Comparison of ENCODE assay signal across 28 cellular contexts in genomic region chr3:37898424-37898823, GRCh38.
"Had no signal": no experiment of that assay in that cellular context is flagged by ENCODE, and none has a peak within 500 bp of the region (broad histone marks: within the 10 kb centered on the region; RNA-seq: fewer than 3 reads in every experiment).

No MANE protein-coding gene starts in this region.

- H3K9me3 ChIP-seq: body of pancreas, breast epithelium, Peyer's patch, SK-N-SH had no signal

- H3K27me3 ChIP-seq: body of pancreas, breast epithelium, Peyer's patch, SJSA1 had no signal

- ATAC-seq: activated CD4-positive, CD25-positive, alpha-beta regulatory T cell treated with anti-CD3 and anti-CD28 coated beads, Interleukin-2, amount 50 U/mL, for 24 hours; activated CD8-positive, alpha-beta T cell treated with anti-CD3 and anti-CD28 coated beads, Interleukin-2, amount 10 ng/mL, durations not matched to agents 7 days and 5 days; body of pancreas; PC-3 had no signal

- H3K4me1 ChIP-seq: breast epithelium had no signal

- H3K27ac ChIP-seq: body of pancreas, breast epithelium, KMS-11, Peyer's patch, SJSA1 had no signal

- DNase-seq: activated CD4-positive, alpha-beta T cell treated with anti-CD3 and anti-CD28 coated beads for 36 hours; activated CD4-positive, alpha-beta T cell treated with anti-CD3 and anti-CD28 coated beads, Interleukin-2, amount 10 ng/mL, durations not matched to agents 7 days and 5 days; activated CD4-positive, alpha-beta T cell treated with anti-CD3 and anti-CD28 coated beads, Interleukin-2, amount 50 U/mL, for 48 hours; activated CD8-positive, alpha-beta T cell treated with anti-CD3 and anti-CD28 coated beads, Interleukin-2, amount 10 ng/mL, durations not matched to agents 7 days and 5 days; activated gamma-delta T cell; activated naive CD4-positive, alpha-beta T cell treated with Interleukin-2 at 50 U/mL for 16 hours; activated naive CD8-positive, alpha-beta T cell treated with anti-CD3 and anti-CD28 coated beads, Interleukin-2, amount 10 ng/mL, durations not matched to agents 7 days and 5 days; activated T-cell treated with anti-CD3 and anti-CD28 coated beads, Interleukin-2, amount 50 U/mL, for 24 hours; amygdala; body of pancreas; NCI-H1105; NCI-H1417 treated with DMSO at 0.1 percent for 48 hours; NCI-H187 treated with DMSO at 0.1 percent for 48 hours; NCI-H2081; NCI-H2171 treated with DMSO at 0.1 percent for 48 hours; NCI-H2227 treated with DMSO at 0.1 percent for 48 hours; NCI-H446 treated with DMSO at 0.1 percent for 48 hours; NCI-H524; NCI-H69; PC-3; Peyer's patch; RPMI8226; SHP77 treated with DMSO at 0.1 percent for 48 hours; SK-N-SH had no signal

- H3K4me3 ChIP-seq: body of pancreas, breast epithelium, Peyer's patch, SJSA1 had no signal

- H3K36me3 ChIP-seq: breast epithelium, Peyer's patch, SJSA1 had no signal

- H3K4me2 ChIP-seq: KMS-11, SK-N-SH had no signal

- H3K9ac ChIP-seq: KMS-11, SK-N-SH had no signal
